ENCODE assay signal across 8 cellular contexts in genomic region chr19:17076539-17076919, GRCh38. TPM values are rescaled to one million over a fixed set of nuclear protein-coding genes. Genes with fewer than 3 reads are reported as not detected.
A peak's percentile ranks its signal among the peaks of the same experiment; 100 is the strongest.
DNase-seq lines count a peak whose midpoint lies in the region; ATAC-seq and TF ChIP-seq lines count a peak whose summit lies in the region.

No MANE protein-coding gene starts in this region.

- no peak overlapping the region for H2BK15ac ChIP-seq in mesenchymal stem cell (ENCODE audit: low read depth, poor library complexity, severe bottlenecking)

- intact Hi-C loops in breast epithelium (cut with DNase I; ENCODE audit: low total_unique reads), result no loop called here

- 2% methylated on average over 10 of the region's 11 CpGs for WGBS in mesenchymal stem cell

- peaks cover 44% of the 10 kb centered on the region for H3K79me2 ChIP-seq in OCI-LY1 (ENCODE audit: insufficient read depth, low read length)

- DNase-seq in G401 (ENCODE audit: low spot score) (peak; percentile 38), breast epithelium (ENCODE audit: low spot score in 2 of 2) (no peak), mesenchymal stem cell (no peak), ureter (ENCODE audit: low spot score) (peak; percentile 52), occipital lobe (lab: John Stamatoyannopoulos, UW) (no peak), NCI-H2081 (lab: John Stamatoyannopoulos, UW) (no peak)

- H3K27me3 ChIP-seq in OCI-LY1 (ENCODE audit: insufficient read depth, low read length) (no peaks in the 10 kb centered on the region), breast epithelium (no peaks in the 10 kb centered on the region), mesenchymal stem cell (ENCODE audit: control insufficient read depth in 1 of 2, insufficient read depth in 1 of 2, low read length in 2 of 2) (no peaks in the 10 kb centered on the region)

- peaks cover 67% of the 10 kb centered on the region for H3K4me1 ChIP-seq in OCI-LY1 (ENCODE audit: insufficient read depth, low read length, severe bottlenecking)
- peaks cover 4 to 19% of the 10 kb centered on the region in 2 donors for H3K4me1 ChIP-seq in breast epithelium
- H3K4me1 ChIP-seq in mesenchymal stem cell (ENCODE audit: control insufficient read depth, insufficient read depth, low read depth, low read length), result peaks cover 28% of the 10 kb centered on the region

- H2BK12ac ChIP-seq in mesenchymal stem cell (ENCODE audit: low read length in 2 of 2), result peak overlapping the region in 1 of 2 experiments; percentile 45

- no peaks in the 10 kb centered on the region for H4K20me1 ChIP-seq in OCI-LY1 (ENCODE audit: insufficient read depth, low read length)

- no peak overlapping the region for H4K91ac ChIP-seq in mesenchymal stem cell (ENCODE audit: low read length)

- H3K27ac ChIP-seq in OCI-LY1 (ENCODE audit: low read depth, low read length, poor library complexity, severe bottlenecking) (peak overlapping the region; percentile 47), breast epithelium (peak overlapping the region; percentile 84 to 89), mesenchymal stem cell (ENCODE audit: low read length, poor library complexity, severe bottlenecking) (no peak overlapping the region)

- peak overlapping the region; percentile 91 for H3K4me3 ChIP-seq in OCI-LY1 (ENCODE audit: low read depth, low read length, poor library complexity, severe bottlenecking)
- H3K4me3 ChIP-seq in breast epithelium, result peak overlapping the region; percentile 68 to 84 (median 74)
- H3K4me3 ChIP-seq in mesenchymal stem cell (ENCODE audit: insufficient read depth in 1 of 2, low read depth in 1 of 2, low read length in 2 of 2), result peak overlapping the region; percentile 94 to 99

- in situ Hi-C loops in G401 (cut with HindIII; ENCODE audit: low sequenced_read_pairs), result no loop called here

- H3K9me2 ChIP-seq in OCI-LY1 (ENCODE audit: low read depth, low read length), result no peaks in the 10 kb centered on the region

- no peak overlapping the region for H2AFZ ChIP-seq in OCI-LY1 (ENCODE audit: low read length)
- no peak overlapping the region for H2AFZ ChIP-seq in mesenchymal stem cell (ENCODE audit: low read depth, low read length)

- H3K14ac ChIP-seq in mesenchymal stem cell (ENCODE audit: low read length in 2 of 2), result peak overlapping the region in 1 of 2 experiments; percentile 99

- ATAC-seq in GM21390 (IDR thresholded peaks at IDR 0.05; ENCODE audit: unreplicated experiment), result no peak

- H2BK5ac ChIP-seq in mesenchymal stem cell (ENCODE audit: low read depth, low read length, poor library complexity, severe bottlenecking), result peak overlapping the region; percentile 12

- H3K4me2 ChIP-seq in OCI-LY1 (ENCODE audit: low read length) (peak overlapping the region; percentile 86), mesenchymal stem cell (ENCODE audit: low read length, poor library complexity, severe bottlenecking) (peak overlapping the region; percentile 77)

- H3K9me3 ChIP-seq in OCI-LY1 (ENCODE audit: low read length) (no peaks in the 10 kb centered on the region), breast epithelium (no peaks in the 10 kb centered on the region), mesenchymal stem cell (ENCODE audit: control insufficient read depth, low read length) (no peaks in the 10 kb centered on the region)

- TF ChIP-seq CTCF in OCI-LY1 (IDR thresholded peaks at IDR 0.05; ENCODE audit: low read length) (no peak), breast epithelium (IDR thresholded peaks at IDR 0.05) (no peak)

- TF ChIP-seq POLR2A in breast epithelium (IDR thresholded peaks at IDR 0.05), result no peak

- H3K4ac ChIP-seq in mesenchymal stem cell (ENCODE audit: low read depth in 1 of 2, low read length in 2 of 2), result no peak overlapping the region

- peaks cover 20% of the 10 kb centered on the region for H3K36me3 ChIP-seq in OCI-LY1 (ENCODE audit: insufficient read depth, low read length)
- no peaks in the 10 kb centered on the region for H3K36me3 ChIP-seq in breast epithelium
- peaks cover 0 to 7% of the 10 kb centered on the region in 2 experiments for H3K36me3 ChIP-seq in mesenchymal stem cell (ENCODE audit: control insufficient read depth in 1 of 2, insufficient read depth in 2 of 2, low read depth in 1 of 2, low read length in 2 of 2)

- H3F3A ChIP-seq in OCI-LY1 (ENCODE audit: insufficient read depth, low read length), result no peaks in the 10 kb centered on the region

- H3K9ac ChIP-seq in OCI-LY1 (ENCODE audit: low read length) (peak overlapping the region; percentile 91), mesenchymal stem cell (ENCODE audit: low read length) (peak overlapping the region; percentile 96)

- H2AK5ac ChIP-seq in mesenchymal stem cell (ENCODE audit: low read length, severe bottlenecking), result no peak overlapping the region

- peaks cover 14% of the 10 kb centered on the region for H3K79me1 ChIP-seq in mesenchymal stem cell (replicated peaks; ENCODE audit: low read length, poor library complexity, severe bottlenecking)

- peak overlapping the region in 1 of 2 experiments; percentile 92 for H3K23ac ChIP-seq in mesenchymal stem cell (ENCODE audit: low read length in 2 of 2)

- H4K8ac ChIP-seq in mesenchymal stem cell (ENCODE audit: low read length), result no peak overlapping the region

- H3K18ac ChIP-seq in mesenchymal stem cell (ENCODE audit: low read depth in 1 of 2, low read length in 2 of 2), result peak overlapping the region; percentile 93 to 99

- peak overlapping the region; percentile 55 for H2BK120ac ChIP-seq in mesenchymal stem cell (ENCODE audit: low read depth, low read length)

RNA-seq across cellular contexts. Expression of gene MYO9B, which starts 1.0 kb away (rescaled TPM):
- 22.0 and 24.4 TPM in 2 replicates for total RNA-seq in G401 (2014; rRNA removed; shearing (Covaris generic))
- total RNA-seq in breast epithelium (10 to 100 TPM; 76.0 to 79.5 (median 77.4) TPM), ureter (77.3 TPM), occipital lobe (24.0 TPM)
- 49.4 TPM for polyA plus RNA-seq in mesenchymal stem cell (2013, experiment 1 of 2)
- 51.6 TPM for polyA plus RNA-seq in mesenchymal stem cell (2013, experiment 2 of 2)

RNA-seq across cellular contexts. Expression of gene HAUS8, which starts 1.3 kb away (rescaled TPM):
- total RNA-seq in G401 (2014; rRNA removed; shearing (Covaris generic)), result 8.9 and 16.1 TPM in 2 replicates
- total RNA-seq in breast epithelium, result 1 to 10 TPM; 5.6 to 6.7 (median 5.8) TPM
- 5.1 TPM for polyA plus RNA-seq in mesenchymal stem cell (2013, experiment 1 of 2)
- polyA plus RNA-seq in mesenchymal stem cell (2013, experiment 2 of 2), result 6.6 TPM
- 10.8 TPM for total RNA-seq in ureter
- 1.9 TPM for total RNA-seq in occipital lobe

RNA-seq across cellular contexts. Expression of gene CPAMD8, which starts 49.9 kb away (rescaled TPM):
- total RNA-seq in G401 (2014; rRNA removed; shearing (Covaris generic)), result 7.8 and 19.8 TPM in 2 replicates
- 10 to 100 TPM in 2 of 3 donors, 1 to 10 TPM in 1; 9.5 to 24.0 (median 20.2) TPM for total RNA-seq in breast epithelium
- 3.7 TPM for polyA plus RNA-seq in mesenchymal stem cell (2013, experiment 1 of 2)
- polyA plus RNA-seq in mesenchymal stem cell (2013, experiment 2 of 2), result 3.3 TPM
- total RNA-seq in ureter, result 51.8 TPM
- 7.8 TPM for total RNA-seq in occipital lobe

Comparison
In these comparisons a context has a peak if more than half of its experiments do, and no peak if none do; other contexts are left out.
1. DNase-seq: peak in G401 (single experiment) and ureter (single experiment); none in breast epithelium (0 of 2), mesenchymal stem cell (single experiment), occipital lobe (single experiment) and NCI-H2081 (0 of 2).
2. Peak in every context shown above with its lines, with median percentiles within 50 percentile points of each other: H3K4me3 ChIP-seq.